ENCODE assay signal across 18 cellular contexts in the genomic region with DNA sequence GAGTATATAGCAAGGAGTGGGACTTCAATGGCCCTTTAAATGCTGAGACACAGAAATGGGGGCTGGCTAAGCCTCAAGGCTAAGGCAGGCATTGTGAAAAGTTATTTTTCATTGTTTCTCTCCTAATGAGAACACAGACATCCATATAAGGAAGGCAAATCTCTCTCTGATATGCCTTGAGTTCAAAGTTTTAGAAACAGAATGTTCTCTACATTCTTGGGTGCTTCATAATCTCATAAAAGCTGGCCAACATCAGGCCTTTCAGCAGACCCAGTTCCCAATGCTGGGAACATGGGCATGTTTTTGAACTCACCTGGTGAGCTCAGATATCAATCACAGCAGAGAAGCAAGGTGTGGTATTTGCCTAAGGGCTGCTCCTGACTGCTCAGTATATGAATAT. TPM values are rescaled to one million over a fixed set of nuclear protein-coding genes. Genes with fewer than 3 reads are reported as not detected.
A peak's percentile ranks its signal among the peaks of the same experiment; 100 is the strongest.
DNase-seq lines count a peak whose midpoint lies in the region; ATAC-seq and TF ChIP-seq lines count a peak whose summit lies in the region.
"Had no signal": no experiment of that assay in that cellular context is flagged by ENCODE, and none has a peak within 500 bp of the region (broad histone marks: within the 10 kb centered on the region; RNA-seq: fewer than 3 reads in every experiment).

No MANE protein-coding gene starts in this region.

- no peaks in the 10 kb centered on the region for H3K9me3 Mint-ChIP-seq in HFFc6
- no peaks in the 10 kb centered on the region for H3K9me3 Mint-ChIP-seq in endothelial cell (ENCODE audit: unreplicated experiment)
- H3K9me3 Mint-ChIP-seq: CD8-positive, alpha-beta T cell; GM23338; stimulated activated effector memory CD8-positive, alpha-beta T cell treated with anti-CD3 and anti-CD28 coated beads, Interleukin-12 subunit alpha, Interleukin-12 subunit beta, amount 100 ng/mL, for 72 hours; WTC11 had no signal

- H3K4me3 ChIP-seq in breast epithelium (no peak overlapping the region), hepatocyte (no peak overlapping the region), suprapubic skin (no peak overlapping the region)
- H3K4me3 ChIP-seq: GM23338 had no signal

- no peaks in the 10 kb centered on the region for H3K9me2 ChIP-seq in hepatocyte (replicated peaks; ENCODE audit: insufficient read depth)

- H2AFZ ChIP-seq in hepatocyte: no peak overlapping the region
- H2AFZ ChIP-seq: GM23338 had no signal

- ATAC-seq in GM19467 (IDR thresholded peaks at IDR 0.05; ENCODE audit: unreplicated experiment) (no peak), HG02970 (IDR thresholded peaks at IDR 0.05; ENCODE audit: low FRiP score, unreplicated experiment) (no peak)
- ATAC-seq: CD8-positive, alpha-beta T cell; GM23338; stimulated activated effector memory CD8-positive, alpha-beta T cell treated with anti-CD3 and anti-CD28 coated beads, Interleukin-12 subunit alpha, Interleukin-12 subunit beta, amount 100 ng/mL, for 72 hours; WTC11 had no signal

- H3K4me2 ChIP-seq in hepatocyte: peak overlapping the region; percentile 14
- H3K4me2 ChIP-seq: GM23338, KMS-11 had no signal

- TF ChIP-seq POLR2A in breast epithelium (IDR thresholded peaks at IDR 0.05): no peak
- no peak for TF ChIP-seq POLR2A in suprapubic skin (IDR thresholded peaks at IDR 0.05)

- TF ChIP-seq EP300 in suprapubic skin (IDR thresholded peaks at IDR 0.05): no peak

- no peaks in the 10 kb centered on the region for H4K20me1 ChIP-seq in hepatocyte (ENCODE audit: insufficient read depth, poor library complexity, severe bottlenecking)

- H3K27ac Mint-ChIP-seq in HFFc6 (peak overlapping the region; percentile 53), endothelial cell (ENCODE audit: unreplicated experiment) (no peak overlapping the region)
- H3K27ac Mint-ChIP-seq: CD8-positive, alpha-beta T cell; GM23338; stimulated activated effector memory CD8-positive, alpha-beta T cell treated with anti-CD3 and anti-CD28 coated beads, Interleukin-12 subunit alpha, Interleukin-12 subunit beta, amount 100 ng/mL, for 72 hours; WTC11 had no signal

- H3K27ac ChIP-seq in breast epithelium (peak overlapping the region; percentile 81 to 87), hepatocyte (peak overlapping the region; percentile 92), suprapubic skin (peak overlapping the region; percentile 73)
- H3K27ac ChIP-seq: KMS-11 had no signal

- no peaks in the 10 kb centered on the region for H3K9me3 ChIP-seq in breast epithelium
- H3K9me3 ChIP-seq in hepatocyte (ENCODE audit: low read depth): no peaks in the 10 kb centered on the region
- no peaks in the 10 kb centered on the region for H3K9me3 ChIP-seq in suprapubic skin

- no peaks in the 10 kb centered on the region for H3K79me2 ChIP-seq in hepatocyte

- H3K4me1 ChIP-seq in breast epithelium: no peaks in the 10 kb centered on the region
- H3K4me1 ChIP-seq in hepatocyte (ENCODE audit: insufficient read depth): peaks cover 41% of the 10 kb centered on the region
- peaks cover 5% of the 10 kb centered on the region for H3K4me1 ChIP-seq in suprapubic skin

- DNase-seq in HFFc6 (peak; percentile 25), breast epithelium (ENCODE audit: low spot score in 2 of 2) (no peak), hepatocyte (ENCODE audit: low spot score) (peak; percentile 35), suprapubic skin (ENCODE audit: low spot score in 2 of 2) (no peak), foreskin melanocyte (no peak), endothelial cell (ENCODE audit: low spot score) (no peak)
- DNase-seq: anterior cingulate cortex; CD8-positive, alpha-beta T cell; NCI-H2227 treated with DMSO at 0.1 percent for 48 hours; SIG-M5; T-helper 2 cell had no signal

- H3K4me1 Mint-ChIP-seq in HFFc6 (ENCODE audit: low read depth): peaks cover 63% of the 10 kb centered on the region
- no peaks in the 10 kb centered on the region for H3K4me1 Mint-ChIP-seq in endothelial cell (ENCODE audit: unreplicated experiment)

- H3K27me3 ChIP-seq in breast epithelium: peaks cover 0 to 33% of the 10 kb centered on the region in 2 donors
- H3K27me3 ChIP-seq in hepatocyte: no peaks in the 10 kb centered on the region
- no peaks in the 10 kb centered on the region for H3K27me3 ChIP-seq in suprapubic skin

- TF ChIP-seq CTCF in HFFc6 (IDR thresholded peaks at IDR 0.05): no peak
- no peak for TF ChIP-seq CTCF in breast epithelium (IDR thresholded peaks at IDR 0.05)
- TF ChIP-seq CTCF in hepatocyte (IDR thresholded peaks at IDR 0.05; ENCODE audit: poor library complexity): no peak
- no peak for TF ChIP-seq CTCF in suprapubic skin (IDR thresholded peaks at IDR 0.05)
- TF ChIP-seq CTCF in endothelial cell (IDR thresholded peaks at IDR 0.05; ENCODE audit: unreplicated experiment): no peak

- H3K36me3 Mint-ChIP-seq in HFFc6 (ENCODE audit: low read depth) (no peaks in the 10 kb centered on the region), endothelial cell (ENCODE audit: low read depth, unreplicated experiment) (no peaks in the 10 kb centered on the region)
- H3K36me3 Mint-ChIP-seq: CD8-positive, alpha-beta T cell; stimulated activated effector memory CD8-positive, alpha-beta T cell treated with anti-CD3 and anti-CD28 coated beads, Interleukin-12 subunit alpha, Interleukin-12 subunit beta, amount 100 ng/mL, for 72 hours; WTC11 had no signal

- H3K4me3 Mint-ChIP-seq in HFFc6 (no peak overlapping the region), endothelial cell (ENCODE audit: unreplicated experiment) (no peak overlapping the region)
- H3K4me3 Mint-ChIP-seq: CD8-positive, alpha-beta T cell; GM23338; stimulated activated effector memory CD8-positive, alpha-beta T cell treated with anti-CD3 and anti-CD28 coated beads, Interleukin-12 subunit alpha, Interleukin-12 subunit beta, amount 100 ng/mL, for 72 hours; WTC11 had no signal

- intact Hi-C loops in breast epithelium (cut with DNase I; ENCODE audit: low total_unique reads): no loop called here

- H3K36me3 ChIP-seq in breast epithelium: no peaks in the 10 kb centered on the region
- no peaks in the 10 kb centered on the region for H3K36me3 ChIP-seq in hepatocyte (replicated peaks; ENCODE audit: insufficient read depth, low read depth)
- H3K36me3 ChIP-seq in suprapubic skin: no peaks in the 10 kb centered on the region

- H3K27me3 Mint-ChIP-seq in HFFc6 (ENCODE audit: insufficient read depth) (no peaks in the 10 kb centered on the region), endothelial cell (ENCODE audit: unreplicated experiment) (peaks cover 2% of the 10 kb centered on the region)

RNA-seq across cellular contexts. Expression of a gene that starts 19.4 kb away (rescaled TPM):
- total RNA-seq in HFFc6 (2021; fragmentation: NEBNext Ultra II Directional; extraction: Animal tissue kit (Norgen Biotek cat#: 25700)): under 1 TPM in 4 of 6 experiments, not detected in 2; 0.11 to 0.15 (median 0.13) TPM
- total RNA-seq in breast epithelium (1 to 10 TPM in 2 of 3 donors, under 1 TPM in 1; 0.48 to 2.5 (median 2.3) TPM), hepatocyte (3.0 and 3.5 TPM in 2 replicates), suprapubic skin (1 to 10 TPM in 2 of 4 donors, under 1 TPM in 1, not detected in 1; 0.31 to 2.4 (median 2.3) TPM), endothelial cell (ENCODE audit: unreplicated experiment) (0.36 TPM)
- polyA plus RNA-seq in hepatocyte: 2.7 and 3.0 TPM in 2 replicates
- total RNA-seq: CD8-positive, alpha-beta T cell; dermis microvascular lymphatic vessel endothelial cell; GM23338 had no signal

RNA-seq across cellular contexts. Expression of a gene that starts 46.6 kb away (rescaled TPM):
- total RNA-seq in HFFc6 (2021; fragmentation: NEBNext Ultra II Directional; extraction: Animal tissue kit (Norgen Biotek cat#: 25700)): 100 to 1,000 TPM in 5 of 6 experiments, 10 to 100 TPM in 1; 92.4 to 119 (median 118) TPM
- 100 to 1,000 TPM in 2 of 3 donors, 10 to 100 TPM in 1; 99.9 to 216 (median 113) TPM for total RNA-seq in breast epithelium
- 84.2 and 94.4 TPM in 2 replicates for total RNA-seq in hepatocyte
- 171 and 213 TPM in 2 replicates for polyA plus RNA-seq in hepatocyte
- 10 to 100 TPM; 56.3 to 71.1 (median 67.4) TPM for total RNA-seq in suprapubic skin
- 95.5 TPM for total RNA-seq in endothelial cell (ENCODE audit: unreplicated experiment)

Comparison
In these comparisons a context has a peak if more than half of its experiments do, and no peak if none do; other contexts are left out.
1. DNase-seq: peak in HFFc6 (single experiment) and hepatocyte (single experiment); none in breast epithelium (0 of 2), suprapubic skin (0 of 2), foreskin melanocyte (single experiment) and endothelial cell (single experiment).
2. Peak in every context shown above with its lines, with median percentiles within 50 percentile points of each other: H3K27ac ChIP-seq.